Comparison of ENCODE assay signal across 13 cellular contexts in the genomic region with DNA sequence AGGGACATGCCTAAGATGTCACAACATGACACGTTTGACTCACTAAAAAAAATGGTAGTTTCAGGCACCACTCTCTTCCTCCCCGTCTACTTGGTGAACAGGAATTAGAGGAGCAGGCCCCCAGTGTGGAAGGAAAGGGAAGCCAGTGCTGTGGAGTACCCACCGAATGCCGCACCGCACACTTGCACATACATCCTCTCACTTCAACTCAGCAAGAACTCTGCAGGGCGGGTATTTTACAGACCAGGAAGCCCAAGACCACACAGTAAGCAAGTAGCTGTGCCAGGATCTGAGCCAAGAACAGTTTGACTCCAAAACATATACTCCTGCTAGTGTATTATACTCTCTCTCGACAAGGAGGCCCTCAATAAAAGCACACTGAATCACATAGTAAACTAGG.
DNase-seq lines count a peak whose midpoint lies in the region; ATAC-seq, FAIRE-seq and TF ChIP-seq lines count a peak whose summit lies in the region.
"Had no signal": no experiment of that assay in that cellular context is flagged by ENCODE, and none has a peak within 500 bp of the region (broad histone marks: within the 10 kb centered on the region; RNA-seq: fewer than 3 reads in every experiment).

No MANE protein-coding gene starts in this region.

- peaks cover 15% of the 10 kb centered on the region for H3K9me3 Mint-ChIP-seq in activated naive CD8-positive, alpha-beta T cell treated with anti-CD3 and anti-CD28 coated beads for 36 hours
- H3K9me3 Mint-ChIP-seq in naive B cell = no peaks in the 10 kb centered on the region

- H3K4me3 Mint-ChIP-seq in activated naive CD8-positive, alpha-beta T cell treated with anti-CD3 and anti-CD28 coated beads for 36 hours = no peak overlapping the region
- peak overlapping the region in 6 of 8 donors; percentile 2 to 77 (median 32) for H3K4me3 Mint-ChIP-seq in naive B cell

- TF ChIP-seq POLR2A in lower leg skin (IDR thresholded peaks at IDR 0.05) = no peak

- intact Hi-C loops in lower leg skin (cut with DNase I; ENCODE audit: low total_unique reads) = no loop called here

- H3K27me3 Mint-ChIP-seq in activated naive CD8-positive, alpha-beta T cell treated with anti-CD3 and anti-CD28 coated beads for 36 hours = no peaks in the 10 kb centered on the region
- H3K27me3 Mint-ChIP-seq in naive B cell = no peaks in the 10 kb centered on the region

- FAIRE-seq in D721Med (lab: Jason Lieb, UNC) = no peak

- peak; percentile 32 to 64 for ATAC-seq in naive B cell (ENCODE audit: low read depth in 2 of 2)
- no peak for ATAC-seq in HG03342 (IDR thresholded peaks at IDR 0.05; ENCODE audit: unreplicated experiment)
- ATAC-seq in HG03469 (IDR thresholded peaks at IDR 0.05; ENCODE audit: unreplicated experiment) = no peak

- peak overlapping the region; percentile 84 for H3K27ac Mint-ChIP-seq in activated naive CD8-positive, alpha-beta T cell treated with anti-CD3 and anti-CD28 coated beads for 36 hours
- peak overlapping the region in 5 of 6 donors; percentile 33 to 84 (median 64) for H3K27ac Mint-ChIP-seq in naive B cell

- peaks cover 77% of the 10 kb centered on the region for H3K36me3 Mint-ChIP-seq in activated naive CD8-positive, alpha-beta T cell treated with anti-CD3 and anti-CD28 coated beads for 36 hours
- peaks cover 15 to 27% of the 10 kb centered on the region in 2 donors for H3K36me3 Mint-ChIP-seq in naive B cell

- DNase-seq in CD1c-positive myeloid dendritic cell (ENCODE audit: extremely low spot score) (peak; percentile 43), naive B cell (no peak), lower leg skin (ENCODE audit: low spot score in 2 of 2) (no peak), D721Med (ENCODE audit: insufficient read length, low spot score) (no peak)
- peak; percentile 10 for DNase-seq in Jurkat, Clone E6-1 (ENCODE audit: low read depth, low spot score)
- no peak for DNase-seq in activated naive CD8-positive, alpha-beta T cell treated with anti-CD3 and anti-CD28 coated beads for 36 hours
- DNase-seq: activated CD4-positive, CD25-positive, alpha-beta regulatory T cell; effector CD4-positive, alpha-beta T cell; NCI-H2081 treated with DMSO at 0.1 percent for 48 hours; Peyer's patch; sigmoid colon had no signal

- 69% methylated on average over 7 of the region's 7 CpGs for WGBS in lower leg skin, 2 donors

- H3K4me1 Mint-ChIP-seq in activated naive CD8-positive, alpha-beta T cell treated with anti-CD3 and anti-CD28 coated beads for 36 hours = peaks cover 48% of the 10 kb centered on the region
- peaks cover 38 to 76% (median 42%) of the 10 kb centered on the region in 3 donors for H3K4me1 Mint-ChIP-seq in naive B cell

- no peak overlapping the region for H3K4me3 ChIP-seq in Jurkat, Clone E6-1 (ENCODE audit: low read length)
- no peak overlapping the region for H3K4me3 ChIP-seq in lower leg skin (ENCODE audit: low read depth, poor library complexity, severe bottlenecking)
- H3K4me3 ChIP-seq: Peyer's patch, sigmoid colon had no signal

- TF ChIP-seq CTCF in lower leg skin (IDR thresholded peaks at IDR 0.05) = no peak
- no peak for TF ChIP-seq CTCF in D721Med (IDR thresholded peaks at IDR 0.05; ENCODE audit: insufficient read depth, missing control alignments)

Comparison
In these comparisons a context has a peak if more than half of its experiments do, and no peak if none do; other contexts are left out.
1. DNase-seq: peak in CD1c-positive myeloid dendritic cell (single experiment) and Jurkat, Clone E6-1 (single experiment); none in activated naive CD8-positive, alpha-beta T cell treated with anti-CD3 and anti-CD28 coated beads for 36 hours (single experiment), naive B cell (single experiment), lower leg skin (0 of 2) and D721Med (single experiment).
2. ATAC-seq: peak in naive B cell (2 of 2); none in HG03342 (single experiment) and HG03469 (single experiment).